ENCODE assay signal across 21 cellular contexts in the genomic region with DNA sequence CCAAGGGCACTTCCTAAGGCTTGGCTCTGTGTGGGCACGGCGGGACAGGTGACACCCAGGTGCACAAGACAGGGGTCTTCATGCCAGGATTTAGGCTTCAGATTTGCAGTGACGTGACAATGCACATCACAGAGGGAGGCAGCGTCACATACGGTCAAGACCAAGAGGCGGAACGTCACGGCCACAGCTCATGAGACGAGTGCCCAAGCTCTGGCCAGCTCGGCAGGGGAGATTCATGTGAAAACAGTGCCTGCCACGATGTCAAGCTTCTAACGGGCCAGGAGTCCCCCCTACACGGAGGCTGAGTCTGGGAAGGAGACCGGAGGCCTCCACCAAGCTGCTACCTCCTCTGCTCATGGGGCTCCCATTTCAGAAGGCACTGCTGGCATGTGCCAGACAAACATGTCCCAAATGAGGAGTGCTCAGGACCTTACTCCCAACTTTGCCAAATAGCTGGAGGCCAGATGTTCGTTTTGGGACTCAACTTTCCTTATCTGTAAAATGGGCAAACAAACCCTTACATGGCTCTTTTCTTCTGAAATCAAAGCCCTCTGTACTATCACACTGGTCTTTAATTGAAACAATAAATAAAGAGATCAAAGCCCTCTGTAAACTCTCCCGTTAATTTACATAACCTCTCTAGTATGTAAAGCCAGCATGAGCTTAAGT. TPM values are rescaled to one million over a fixed set of nuclear protein-coding genes. Genes with fewer than 3 reads are reported as not detected.
"Had no signal": no experiment of that assay in that cellular context is flagged by ENCODE, and none has a peak within 500 bp of the region (broad histone marks: within the 10 kb centered on the region; RNA-seq: fewer than 3 reads in every experiment).

No MANE protein-coding gene starts in this region.

- FAIRE-seq: colon, islet of Langerhans, urothelium cell line had no signal

- H3K9me3 ChIP-seq: gastrocnemius medialis, heart right ventricle, stomach, thoracic aorta, transverse colon had no signal

- H3K36me3 ChIP-seq: gastrocnemius medialis, thoracic aorta, transverse colon had no signal

- H3K4me3 ChIP-seq: gastrocnemius medialis, heart right ventricle, skin epidermis, stomach, thoracic aorta, transverse colon had no signal

- DNase-seq: gastrocnemius medialis; heart right ventricle; hypothalamus; kidney glomerular epithelial cell; mammary epithelial cell; stimulated activated CD4-positive, alpha-beta T cell treated with anti-CD3 and anti-CD28 coated beads, Interleukin-12 subunit alpha, Interleukin-12 subunit beta, amount 100 ng/mL, for 4 hours; stimulated activated naive CD4-positive, alpha-beta T cell; stomach; substantia nigra; transverse colon had no signal

- H3K27me3 ChIP-seq: gastrocnemius medialis, heart right ventricle, stomach, transverse colon had no signal

- ATAC-seq: esophagus mucosa, gastrocnemius medialis, heart right ventricle, sciatic nerve had no signal

- H3K27ac ChIP-seq: gastrocnemius medialis, heart right ventricle, skin epidermis, thoracic aorta, transverse colon had no signal

RNA-seq across cellular contexts. Expression of a gene that starts 42.4 kb away (rescaled TPM):
- total RNA-seq: fibroblast of lung, mammary epithelial cell, mesothelial cell of epicardium, osteoblast, pulmonary artery endothelial cell had no signal
- polyA plus RNA-seq: fibroblast of lung, mammary epithelial cell had no signal

RNA-seq across cellular contexts. Expression of a gene that starts 58.7 kb away (rescaled TPM):
- total RNA-seq: esophagus mucosa, gastrocnemius medialis, mammary epithelial cell, mesothelial cell of epicardium, osteoblast, pulmonary artery endothelial cell, sciatic nerve had no signal
- polyA plus RNA-seq: mammary epithelial cell had no signal
